Comparison of ENCODE assay signal across 25 cellular contexts in genomic region chr3:111325160-111325707, GRCh38.
A peak's percentile ranks its signal among the peaks of the same experiment; 100 is the strongest.
DNase-seq lines count a peak whose midpoint lies in the region; ATAC-seq and TF ChIP-seq lines count a peak whose summit lies in the region.
"Had no signal": no experiment of that assay in that cellular context is flagged by ENCODE, and none has a peak within 500 bp of the region (broad histone marks: within the 10 kb centered on the region; RNA-seq: fewer than 3 reads in every experiment).

No MANE protein-coding gene starts in this region.

- no peaks in the 10 kb centered on the region for H3K9me3 ChIP-seq in IMR-90 (ENCODE audit: control insufficient read depth, insufficient read depth, low read length)
- H3K9me3 ChIP-seq: left lung, neutrophil, SJSA1 had no signal

- no peak for TF ChIP-seq RAD21 in IMR-90 (IDR thresholded peaks at IDR 0.05; ENCODE audit: low read length)

- H2AFZ ChIP-seq in IMR-90 (replicated peaks; ENCODE audit: low read length, poor library complexity), result no peak overlapping the region
- H2AFZ ChIP-seq: PC-9 had no signal

- POLR2A ChIA-PET in IMR-90 (lab: Charles Lee; ENCODE audit: unreplicated experiment), result no interaction called here
- POLR2A ChIA-PET in activated naive CD8-positive, alpha-beta T cell treated with anti-CD3 and anti-CD28 coated beads, Interleukin-2, amount 10 ng/mL, durations not matched to agents 7 days and 5 days (lab: Charles Lee), result interaction anchor here (0.8 to 1.8 kb wide), 3 partner anchors 11 to 15 kb away, joined by 3 to 5 read pairs (median 4); no protein-coding TSS in a partner anchor
- POLR2A ChIA-PET in naive thymus-derived CD8-positive, alpha-beta T cell (lab: Charles Lee), result interaction anchor here (0.7 to 0.8 kb wide), 2 partner anchors 222 to 628 kb away, joined by 3 to 4 read pairs; no protein-coding TSS in a partner anchor

- BruUV-seq in IMR-90 (replicated peaks; lab: Mats Ljungman, UMichigan), result no TSS peak

- CTCF ChIA-PET in IMR-90 (lab: Yijun Ruan, JAX), result no interaction called here

- dilution Hi-C loops in IMR-90 (cut with HindIII; ENCODE audit: low sequenced_read_pairs, unreplicated experiment), result no loop called here

- H3K36me3 ChIP-seq in IMR-90 (ENCODE audit: control insufficient read depth, insufficient read depth, low read length), result no peaks in the 10 kb centered on the region
- H3K36me3 ChIP-seq: left lung, neutrophil, SJSA1 had no signal

- no peak overlapping the region for H2BK20ac ChIP-seq in IMR-90 (ENCODE audit: low read depth, low read length)

- no peak overlapping the region for H3K27ac ChIP-seq in IMR-90 (ENCODE audit: insufficient read depth, low read length)
- H3K27ac ChIP-seq: left lung, neutrophil, PC-9, SJSA1 had no signal

- H2AK9ac ChIP-seq in IMR-90 (replicated peaks; ENCODE audit: low read depth, low read length, poor library complexity), result no peak overlapping the region

- no peaks in the 10 kb centered on the region for H3K27me3 ChIP-seq in IMR-90 (ENCODE audit: control insufficient read depth, insufficient read depth, low read length)
- H3K27me3 ChIP-seq: left lung, neutrophil, SJSA1 had no signal

- TF ChIP-seq CTCF in IMR-90 (conservative IDR thresholded peaks at IDR 0.05; ENCODE audit: low read depth, low read length), result no peak
- no peak for TF ChIP-seq CTCF in GM10266 (IDR thresholded peaks at IDR 0.05; ENCODE audit: control insufficient read depth, insufficient read depth, low read depth, missing control alignments)

- no peaks in the 10 kb centered on the region for H3K27me3 Mint-ChIP-seq in activated CD4-positive, alpha-beta T cell treated with anti-CD3 and anti-CD28 coated beads, Interleukin-2, amount 10 ng/mL, durations not matched to agents 24 days and 14 days
- no peaks in the 10 kb centered on the region for H3K27me3 Mint-ChIP-seq in activated naive CD8-positive, alpha-beta T cell treated with anti-CD3 and anti-CD28 coated beads, Interleukin-2, amount 10 ng/mL, durations not matched to agents 7 days and 5 days
- H3K27me3 Mint-ChIP-seq in naive thymus-derived CD8-positive, alpha-beta T cell, result no peaks in the 10 kb centered on the region

- H3K4me2 ChIP-seq in IMR-90 (ENCODE audit: low read depth, low read length), result no peak overlapping the region

- intact Hi-C loops in activated CD4-positive, alpha-beta T cell treated with anti-CD3 and anti-CD28 coated beads, Interleukin-2, amount 10 ng/mL, durations not matched to agents 24 days and 14 days (cut with micrococcal nuclease), result loop anchor here (5.0 to 10.0 kb wide), 3 partner anchors 277 to 1520 kb away; no protein-coding TSS in a partner anchor
- intact Hi-C loops in IMR-90 (cut with micrococcal nuclease), result no loop called here

- H4K8ac ChIP-seq in IMR-90 (ENCODE audit: low read depth in 2 of 2, low read length in 2 of 2), result no peak overlapping the region

- TF ChIP-seq POLR2A in IMR-90 (IDR thresholded peaks at IDR 0.05; ENCODE audit: low read depth, low read length), result no peak

- H3K4ac ChIP-seq in IMR-90 (ENCODE audit: low read depth, low read length), result no peak overlapping the region

- no peak overlapping the region for H3K56ac ChIP-seq in IMR-90 (ENCODE audit: extremely low read depth, insufficient read depth, low read length)

- WGBS in IMR-90 (ENCODE audit: extremely low coverage in 2 of 2, insufficient read length in 1 of 2), 2 experiments, result no CpG with 5 or more reads among the region's 4 CpGs

- no peaks in the 10 kb centered on the region for H3K4me1 ChIP-seq in IMR-90 (ENCODE audit: control insufficient read depth, insufficient read depth, low read length)
- H3K4me1 ChIP-seq: SJSA1 had no signal

- H3K79me1 ChIP-seq in IMR-90 (ENCODE audit: low read depth in 1 of 2, low read length in 2 of 2), result no peaks in the 10 kb centered on the region

- DNase-seq in activated CD4-positive, alpha-beta T cell treated with anti-CD3 and anti-CD28 coated beads, Interleukin-2, amount 10 ng/mL, durations not matched to agents 24 days and 14 days, result no peak
- no peak for DNase-seq in activated CD4-positive, alpha-beta T cell treated with anti-CD3 and anti-CD28 coated beads for 4 hours
- DNase-seq in IMR-90 (peak; percentile 37), GM10266 (ENCODE audit: extremely low spot score) (no peak), 8988T (no peak), SHP77 treated with DMSO at 0.1 percent for 48 hours (lab: John Stamatoyannopoulos, UW) (no peak)
- DNase-seq in activated naive CD8-positive, alpha-beta T cell treated with anti-CD3 and anti-CD28 coated beads, Interleukin-2, amount 10 ng/mL, durations not matched to agents 7 days and 5 days, result no peak
- DNase-seq in naive thymus-derived CD8-positive, alpha-beta T cell, result no peak
- DNase-seq: activated CD4-positive, CD25-positive, alpha-beta regulatory T cell; activated CD8-positive, alpha-beta memory T cell treated with anti-CD3 and anti-CD28 coated beads for 24 hours; anterior cingulate cortex; effector memory CD4-positive, alpha-beta T cell; GF-D8; head of caudate nucleus; left lung; NCI-H1694; NCI-H774; PC-9; small intestine; stimulated activated CD4-positive, alpha-beta T cell treated with anti-CD3 and anti-CD28 coated beads, Interleukin-2, amount 100 ng/mL, for 48 hours; T1000 had no signal

- H3K27ac Mint-ChIP-seq in activated CD4-positive, alpha-beta T cell treated with anti-CD3 and anti-CD28 coated beads, Interleukin-2, amount 10 ng/mL, durations not matched to agents 24 days and 14 days, result no peak overlapping the region
- no peak overlapping the region for H3K27ac Mint-ChIP-seq in activated naive CD8-positive, alpha-beta T cell treated with anti-CD3 and anti-CD28 coated beads, Interleukin-2, amount 10 ng/mL, durations not matched to agents 7 days and 5 days
- peak overlapping the region in 8 of 10 donors; percentile 25 to 92 (median 86) for H3K27ac Mint-ChIP-seq in naive thymus-derived CD8-positive, alpha-beta T cell
- H3K27ac Mint-ChIP-seq: activated T-helper 2 cell treated with anti-CD3 and anti-CD28 coated beads, Interferon-gamma antibody, Interleukin-2, Interleukin-4, amounts not matched to agents 10 μg/mL and 5 μg/mL and 100 μg/mL, durations not matched to agents 14 hours and 24 hours and 36 hours had no signal

- H2BK5ac ChIP-seq in IMR-90 (ENCODE audit: low read depth, low read length, poor library complexity, severe bottlenecking), result no peak overlapping the region

- no peak overlapping the region for H3K18ac ChIP-seq in IMR-90 (ENCODE audit: low read depth, low read length)

- no peaks in the 10 kb centered on the region; the same call in 1 of the 2 replicates for H3K9me1 ChIP-seq in IMR-90 (ENCODE audit: insufficient read depth, low read length)

- H2BK120ac ChIP-seq in IMR-90 (ENCODE audit: low read depth, low read length), result no peak overlapping the region

- H4K91ac ChIP-seq in IMR-90 (ENCODE audit: insufficient read depth, low read depth, low read length), result no peak overlapping the region

- H3K9ac ChIP-seq in IMR-90 (ENCODE audit: low read depth, low read length), result no peak overlapping the region

- no peak overlapping the region for H2BK15ac ChIP-seq in IMR-90 (ENCODE audit: low read depth, low read length)

- peaks cover 8% of the 10 kb centered on the region for H3K36me3 Mint-ChIP-seq in activated CD4-positive, alpha-beta T cell treated with anti-CD3 and anti-CD28 coated beads, Interleukin-2, amount 10 ng/mL, durations not matched to agents 24 days and 14 days (ENCODE audit: low read depth)
- peaks cover 9% of the 10 kb centered on the region for H3K36me3 Mint-ChIP-seq in activated naive CD8-positive, alpha-beta T cell treated with anti-CD3 and anti-CD28 coated beads, Interleukin-2, amount 10 ng/mL, durations not matched to agents 7 days and 5 days
- H3K36me3 Mint-ChIP-seq in naive thymus-derived CD8-positive, alpha-beta T cell, result peaks cover 0 to 2% (median 0%) of the 10 kb centered on the region in 3 donors

- peak overlapping the region; percentile 55 for H3K4me3 Mint-ChIP-seq in activated CD4-positive, alpha-beta T cell treated with anti-CD3 and anti-CD28 coated beads, Interleukin-2, amount 10 ng/mL, durations not matched to agents 24 days and 14 days
- H3K4me3 Mint-ChIP-seq in activated naive CD8-positive, alpha-beta T cell treated with anti-CD3 and anti-CD28 coated beads, Interleukin-2, amount 10 ng/mL, durations not matched to agents 7 days and 5 days, result peak overlapping the region; percentile 12
- peak overlapping the region in 8 of 10 donors; percentile 16 to 80 (median 46) for H3K4me3 Mint-ChIP-seq in naive thymus-derived CD8-positive, alpha-beta T cell

- no peak overlapping the region for H3K4me3 ChIP-seq in IMR-90 (ENCODE audit: insufficient read depth, low read depth, low read length)
- H3K4me3 ChIP-seq: left lung, PC-9, SJSA1 had no signal

- in situ Hi-C loops in IMR-90 (cut with MboI; ENCODE audit: low sequenced_read_pairs), result no loop called here

- H4K20me1 ChIP-seq in IMR-90 (ENCODE audit: insufficient read depth, low read length), result no peaks in the 10 kb centered on the region

- H3K9me3 Mint-ChIP-seq in activated CD4-positive, alpha-beta T cell treated with anti-CD3 and anti-CD28 coated beads, Interleukin-2, amount 10 ng/mL, durations not matched to agents 24 days and 14 days, result peaks cover 13% of the 10 kb centered on the region
- peaks cover 2% of the 10 kb centered on the region for H3K9me3 Mint-ChIP-seq in activated naive CD8-positive, alpha-beta T cell treated with anti-CD3 and anti-CD28 coated beads, Interleukin-2, amount 10 ng/mL, durations not matched to agents 7 days and 5 days
- H3K9me3 Mint-ChIP-seq in naive thymus-derived CD8-positive, alpha-beta T cell, result peaks cover 0 to 5% (median 0%) of the 10 kb centered on the region in 9 donors

- no peak overlapping the region for H3K23ac ChIP-seq in IMR-90 (ENCODE audit: low read depth, low read length)

- no peak overlapping the region for H4K5ac ChIP-seq in IMR-90 (ENCODE audit: low read depth, low read length)

- H3K14ac ChIP-seq in IMR-90 (replicated peaks; ENCODE audit: low read depth, low read length), result no peak overlapping the region

- peaks cover 29% of the 10 kb centered on the region for H3K4me1 Mint-ChIP-seq in activated CD4-positive, alpha-beta T cell treated with anti-CD3 and anti-CD28 coated beads, Interleukin-2, amount 10 ng/mL, durations not matched to agents 24 days and 14 days
- peaks cover 31% of the 10 kb centered on the region for H3K4me1 Mint-ChIP-seq in activated naive CD8-positive, alpha-beta T cell treated with anti-CD3 and anti-CD28 coated beads, Interleukin-2, amount 10 ng/mL, durations not matched to agents 7 days and 5 days
- peaks cover 17 to 33% (median 31%) of the 10 kb centered on the region in 4 donors for H3K4me1 Mint-ChIP-seq in naive thymus-derived CD8-positive, alpha-beta T cell

- no peak overlapping the region for H2AK5ac ChIP-seq in IMR-90 (ENCODE audit: low read depth, low read length)

- peak; percentile 61 for ATAC-seq in IMR-90 (ENCODE audit: low read depth)
- no peak for ATAC-seq in activated naive CD8-positive, alpha-beta T cell treated with anti-CD3 and anti-CD28 coated beads, Interleukin-2, amount 10 ng/mL, durations not matched to agents 7 days and 5 days (ENCODE audit: low read depth)
- ATAC-seq in naive thymus-derived CD8-positive, alpha-beta T cell, result no peak
- ATAC-seq: HepG2, left lung had no signal

Comparison
In these comparisons a context has a peak if more than half of its experiments do, and no peak if none do; other contexts are left out.
1. H3K27ac Mint-ChIP-seq: peak in naive thymus-derived CD8-positive, alpha-beta T cell (8 of 10); none in activated CD4-positive, alpha-beta T cell treated with anti-CD3 and anti-CD28 coated beads, Interleukin-2, amount 10 ng/mL, durations not matched to agents 24 days and 14 days (single experiment) and activated naive CD8-positive, alpha-beta T cell treated with anti-CD3 and anti-CD28 coated beads, Interleukin-2, amount 10 ng/mL, durations not matched to agents 7 days and 5 days (single experiment).
2. Peak in every context shown above with its lines, with median percentiles within 50 percentile points of each other: H3K4me3 Mint-ChIP-seq.